ENCODE assay signal across 8 cellular contexts in the genomic region with DNA sequence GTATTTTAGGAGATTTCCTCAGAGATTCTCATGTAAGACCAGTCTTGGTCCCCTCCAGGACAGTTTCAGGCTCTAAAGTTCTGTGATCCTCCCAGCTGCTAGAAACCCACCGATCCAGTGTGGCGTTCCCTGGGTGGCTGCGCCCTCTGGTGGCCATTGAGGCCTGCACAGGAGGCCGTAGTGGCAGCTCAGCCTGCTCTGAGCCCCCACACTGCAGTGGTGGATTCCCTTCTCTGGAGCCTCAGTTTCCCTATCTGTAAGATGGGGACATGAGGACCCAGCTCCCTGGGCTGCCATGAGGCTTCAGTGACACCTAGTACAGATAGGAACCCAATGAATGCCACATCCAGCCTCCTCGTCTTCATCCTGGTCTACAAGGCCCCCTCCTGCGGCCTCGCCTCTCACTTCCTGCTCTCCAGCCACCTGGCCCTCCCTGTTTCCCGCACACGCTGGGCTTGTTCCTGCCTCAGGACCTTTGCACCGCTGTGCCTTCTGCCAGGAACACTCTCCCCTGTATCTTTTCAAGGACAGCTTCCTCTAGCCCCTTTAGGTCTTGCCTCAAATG. TPM values are rescaled to one million over a fixed set of nuclear protein-coding genes. Genes with fewer than 3 reads are reported as not detected.
DNase-seq lines count a peak whose midpoint lies in the region; TF ChIP-seq lines count a peak whose summit lies in the region.

No MANE protein-coding gene starts in this region.

- no peak for TF ChIP-seq POLR2A in esophagus muscularis mucosa (IDR thresholded peaks at IDR 0.05; ENCODE audit: low read depth)

- TF ChIP-seq CTCF in HFFc6 (IDR thresholded peaks at IDR 0.05): peak; percentile 98
- TF ChIP-seq CTCF in OCI-LY3 (IDR thresholded peaks at IDR 0.05; ENCODE audit: low read depth, low read length): peak; percentile 99
- TF ChIP-seq CTCF in esophagus muscularis mucosa (IDR thresholded peaks at IDR 0.05): peak; percentile 84 to 98 (median 87)
- peak; percentile 94 to 96 (median 95) for TF ChIP-seq CTCF in nephron (IDR thresholded peaks at IDR 0.05; ENCODE audit: unreplicated experiment in 3 of 3)

- H3K4me3 Mint-ChIP-seq in HFFc6 (no peak overlapping the region), nephron (no peak overlapping the region)

- H3K27me3 Mint-ChIP-seq in HFFc6 (ENCODE audit: insufficient read depth) (peaks cover 5% of the 10 kb centered on the region; the same call in 1 of the 2 replicates), nephron (ENCODE audit: low read depth) (no peaks in the 10 kb centered on the region)

- H3K27ac Mint-ChIP-seq in HFFc6 (no peak overlapping the region), nephron (no peak overlapping the region)

- no peaks in the 10 kb centered on the region for H3K4me1 Mint-ChIP-seq in HFFc6 (ENCODE audit: low read depth)
- H3K4me1 Mint-ChIP-seq in nephron: no peaks in the 10 kb centered on the region

- H3K36me3 Mint-ChIP-seq in HFFc6 (ENCODE audit: low read depth) (no peaks in the 10 kb centered on the region), nephron (ENCODE audit: low read depth) (peaks cover 45% of the 10 kb centered on the region)

- no peak for TF ChIP-seq EP300 in esophagus muscularis mucosa (IDR thresholded peaks at IDR 0.05)

- H3K4me1 ChIP-seq in OCI-LY3 (ENCODE audit: low read length): peaks cover 12% of the 10 kb centered on the region
- H3K4me1 ChIP-seq in esophagus muscularis mucosa: peaks cover 0 to 7% (median 4%) of the 10 kb centered on the region in 4 donors

- H3K27me3 ChIP-seq in OCI-LY3 (ENCODE audit: low read depth, low read length) (peaks cover 24% of the 10 kb centered on the region), esophagus muscularis mucosa (no peaks in the 10 kb centered on the region)

- H3K4me2 ChIP-seq in OCI-LY3 (ENCODE audit: low read length): no peak overlapping the region

- WGBS in esophagus muscularis mucosa: 28% methylated on average over 5 of the region's 10 CpGs

- H3K4me3 ChIP-seq in OCI-LY3 (ENCODE audit: low read length) (no peak overlapping the region), esophagus muscularis mucosa (no peak overlapping the region)

- H3K79me2 ChIP-seq in OCI-LY3 (ENCODE audit: low read length): no peaks in the 10 kb centered on the region

- H3K36me3 ChIP-seq in OCI-LY3 (replicated peaks; ENCODE audit: low read depth, low read length) (no peaks in the 10 kb centered on the region), esophagus muscularis mucosa (peaks cover 7 to 63% (median 47%) of the 10 kb centered on the region in 4 donors)

- H3K9me3 Mint-ChIP-seq in HFFc6 (no peaks in the 10 kb centered on the region), nephron (no peaks in the 10 kb centered on the region)

- DNase-seq in NCI-H187 (lab: John Stamatoyannopoulos, UW) (peak; percentile 31 to 55), NCI-H187 treated with DMSO at 0.1 percent for 48 hours (lab: John Stamatoyannopoulos, UW) (no peak), HFFc6 (peak; percentile 45), activated T-cell treated with anti-CD3 and anti-CD28 coated beads for 48 hours (ENCODE audit: low read depth) (peak; percentile 72), esophagus muscularis mucosa (ENCODE audit: extremely low spot score) (no peak)
- DNase-seq in stimulated activated naive CD4-positive, alpha-beta T cell treated with Interleukin-2 at 50 U/mL for 16 hours (lab: John Stamatoyannopoulos, UW): peak; percentile 73

- H4K20me1 ChIP-seq in OCI-LY3 (ENCODE audit: insufficient read depth, low read length): no peaks in the 10 kb centered on the region

- intact Hi-C loops in esophagus muscularis mucosa (cut with DNase I): loop anchor here (5.0 kb wide), 2 partner anchors 38 to 103 kb away; no protein-coding TSS in a partner anchor

- H2AFZ ChIP-seq in OCI-LY3 (ENCODE audit: low read depth, low read length): no peak overlapping the region

- no peaks in the 10 kb centered on the region for H3K9me3 ChIP-seq in OCI-LY3 (ENCODE audit: insufficient read depth, low read length)
- H3K9me3 ChIP-seq in esophagus muscularis mucosa: no peaks in the 10 kb centered on the region

- H3K27ac ChIP-seq in OCI-LY3 (ENCODE audit: low read length): no peak overlapping the region
- no peak overlapping the region for H3K27ac ChIP-seq in esophagus muscularis mucosa (replicated peaks in 1 of 4)

- H3K9ac ChIP-seq in OCI-LY3 (ENCODE audit: low read length): no peak overlapping the region

RNA-seq across cellular contexts. Expression of gene CCDC102A, which starts 16.5 kb away (rescaled TPM):
- 1 to 10 TPM; 3.6 to 4.6 (median 4.1) TPM for total RNA-seq in HFFc6 (2021; fragmentation: NEBNext Ultra II Directional; extraction: Animal tissue kit (Norgen Biotek cat#: 25700))
- 10 to 100 TPM; 22.7 to 54.9 (median 36.9) TPM for total RNA-seq in esophagus muscularis mucosa

RNA-seq across cellular contexts. Expression of gene ADGRG5, which starts 22.6 kb away (rescaled TPM):
- not detected for total RNA-seq in HFFc6 (2021; fragmentation: NEBNext Ultra II Directional; extraction: Animal tissue kit (Norgen Biotek cat#: 25700))
- total RNA-seq in esophagus muscularis mucosa: under 1 TPM in 3 of 4 donors, not detected in 1; under 0.01 to 0.34 (median 0.17) TPM

RNA-seq across cellular contexts. Expression of gene DOK4, which starts 33.6 kb away (rescaled TPM):
- total RNA-seq in HFFc6 (2021; fragmentation: NEBNext Ultra II Directional; extraction: Animal tissue kit (Norgen Biotek cat#: 25700)): 10 to 100 TPM; 24.4 to 28.9 (median 24.9) TPM
- 10 to 100 TPM; 14.5 to 36.7 (median 29.4) TPM for total RNA-seq in esophagus muscularis mucosa

RNA-seq across cellular contexts. Expression of gene POLR2C, which starts 57.4 kb away (rescaled TPM):
- total RNA-seq in HFFc6 (2021; fragmentation: NEBNext Ultra II Directional; extraction: Animal tissue kit (Norgen Biotek cat#: 25700)): 10 to 100 TPM; 66.0 to 79.4 (median 71.3) TPM
- 100 to 1,000 TPM in 3 of 4 donors, 10 to 100 TPM in 1; 95.5 to 154 (median 107) TPM for total RNA-seq in esophagus muscularis mucosa

Comparison
In these comparisons a context has a peak if more than half of its experiments do, and no peak if none do; other contexts are left out.
1. DNase-seq: peak in NCI-H187 (2 of 2), HFFc6 (single experiment), activated T-cell treated with anti-CD3 and anti-CD28 coated beads for 48 hours (single experiment) and stimulated activated naive CD4-positive, alpha-beta T cell treated with Interleukin-2 at 50 U/mL for 16 hours (single experiment); none in NCI-H187 treated with DMSO at 0.1 percent for 48 hours (single experiment) and esophagus muscularis mucosa (single experiment).
2. RNA of gene CCDC102A, which starts 16.5 kb away (total RNA-seq): 22.7 to 54.9 TPM in esophagus muscularis mucosa; 3.6 to 4.6 TPM in HFFc6; every median in the first group is over 4 times any median in the second.
3. Peak in every context shown above with its lines, with median percentiles within 50 percentile points of each other: CTCF ChIP-seq.